16 cellular contexts compared by ENCODE assay signal in the genomic region with DNA sequence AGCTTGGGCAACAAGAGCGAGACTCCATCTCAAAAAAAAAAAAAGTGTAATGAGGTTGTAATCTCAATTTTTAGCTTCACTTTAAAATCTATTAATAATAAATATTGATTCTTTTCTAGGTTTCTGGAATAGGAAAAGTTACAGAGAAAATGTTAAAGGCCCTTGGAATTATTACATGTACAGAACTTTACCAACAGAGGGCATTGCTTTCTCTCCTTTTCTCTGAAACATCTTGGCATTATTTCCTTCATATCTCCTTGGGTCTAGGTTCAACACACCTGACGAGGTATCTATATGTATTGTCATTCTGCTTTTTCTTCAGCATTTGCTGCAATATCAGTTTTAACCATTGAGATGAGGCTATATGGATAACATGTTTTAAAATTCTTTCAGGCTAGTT. TPM values are rescaled to one million over a fixed set of nuclear protein-coding genes. Genes with fewer than 3 reads are reported as not detected.
A peak's percentile ranks its signal among the peaks of the same experiment; 100 is the strongest.
DNase-seq lines count a peak whose midpoint lies in the region; ATAC-seq, FAIRE-seq and TF ChIP-seq lines count a peak whose summit lies in the region.
"Had no signal": no experiment of that assay in that cellular context is flagged by ENCODE, and none has a peak within 500 bp of the region (broad histone marks: within the 10 kb centered on the region; RNA-seq: fewer than 3 reads in every experiment).

No MANE protein-coding gene starts in this region.

- no peaks in the 10 kb centered on the region for H4K20me1 ChIP-seq in PC-3 (ENCODE audit: low read length)

- WGBS in transverse colon (ENCODE audit: low coverage in 1 of 2), 2 donors: 75 to 76% methylated on average over 2 of the region's 2 CpGs

- no peak for FAIRE-seq in GM12892 (lab: Jason Lieb, UNC)
- FAIRE-seq: pancreas had no signal

- no peak overlapping the region for H3K27ac Mint-ChIP-seq in MCF 10A (ENCODE audit: low read depth, unreplicated experiment)
- H3K27ac Mint-ChIP-seq: activated naive CD4-positive, alpha-beta T cell treated with anti-CD3 and anti-CD28 coated beads for 36 hours had no signal

- TF ChIP-seq CTCF in MCF 10A (IDR thresholded peaks at IDR 0.05; ENCODE audit: unreplicated experiment) (peak; percentile 24), breast epithelium (IDR thresholded peaks at IDR 0.05) (peak in 1 of 3 donors; percentile 13), PC-3 (conservative IDR thresholded peaks at IDR 0.05; ENCODE audit: low read depth, low read length) (peak; percentile 62), fibroblast of pulmonary artery (IDR thresholded peaks at IDR 0.05; ENCODE audit: low read length, missing control alignments) (peak; percentile 32), transverse colon (IDR thresholded peaks at IDR 0.05) (peak; percentile 24 to 39 (median 26)), upper lobe of right lung (IDR thresholded peaks at IDR 0.05) (no peak)

- H3K36me3 ChIP-seq in breast epithelium (no peaks in the 10 kb centered on the region), PC-3 (ENCODE audit: low read depth, low read length) (no peaks in the 10 kb centered on the region), transverse colon (peaks cover 0 to 14% (median 5%) of the 10 kb centered on the region in 4 donors), H7 (replicated peaks; ENCODE audit: control insufficient read depth, insufficient read depth, low read length) (no peaks in the 10 kb centered on the region), upper lobe of right lung (peaks cover 52% of the 10 kb centered on the region)
- H3K36me3 ChIP-seq: pancreas had no signal

- in situ Hi-C loops in transverse colon (cut with MboI; ENCODE audit: low pct_ligation_motif_present in 1 of 4, low pct_unique_long_range_greater_than_20kb in 1 of 4, low sequenced_read_pairs in 3 of 4): loop anchor here in 1 of 4 donors (10.0 kb wide), 1 partner anchor 100 kb away; no protein-coding TSS in a partner anchor

- BruUV-seq in MCF 10A (replicated peaks; lab: Mats Ljungman, UMichigan) (no TSS peak), PC-3 (replicated peaks; lab: Mats Ljungman, UMichigan) (no TSS peak)

- H3F3A ChIP-seq in PC-3 (ENCODE audit: low read length, unreplicated experiment): no peaks in the 10 kb centered on the region

- H3K4me1 ChIP-seq in breast epithelium: no peaks in the 10 kb centered on the region
- H3K4me1 ChIP-seq in PC-3 (ENCODE audit: insufficient read depth, low read length): no peaks in the 10 kb centered on the region
- H3K4me1 ChIP-seq in transverse colon: no peaks in the 10 kb centered on the region
- H3K4me1 ChIP-seq in upper lobe of right lung: no peaks in the 10 kb centered on the region
- H3K4me1 ChIP-seq: esophagus muscularis mucosa, pancreas, tibial nerve had no signal

- H3K9me2 ChIP-seq in PC-3 (replicated peaks; ENCODE audit: low read length): no peaks in the 10 kb centered on the region

- H3K27me3 ChIP-seq in breast epithelium (no peaks in the 10 kb centered on the region), PC-3 (ENCODE audit: low read length) (no peaks in the 10 kb centered on the region), transverse colon (no peaks in the 10 kb centered on the region), H7 (ENCODE audit: control insufficient read depth, insufficient read depth, low read length) (no peaks in the 10 kb centered on the region), upper lobe of right lung (no peaks in the 10 kb centered on the region)
- H3K27me3 ChIP-seq: esophagus muscularis mucosa, pancreas, tibial nerve had no signal

- H3K9me3 ChIP-seq in breast epithelium (no peaks in the 10 kb centered on the region), PC-3 (ENCODE audit: low read length) (no peaks in the 10 kb centered on the region), transverse colon (no peaks in the 10 kb centered on the region), upper lobe of right lung (no peaks in the 10 kb centered on the region)
- H3K9me3 ChIP-seq: esophagus muscularis mucosa, pancreas, tibial nerve had no signal

- POLR2A ChIA-PET in MCF 10A (lab: Yijun Ruan, JAX) (no interaction called here), PC-3 (lab: Charles Lee; ENCODE audit: unreplicated experiment) (no interaction called here)

- ATAC-seq in PC-3 (0 out of 2 replicates have a peak, but pooled peaks have one; percentile 24), upper lobe of right lung (no peak)
- ATAC-seq: pancreas had no signal

- no peak for TF ChIP-seq EP300 in transverse colon (IDR thresholded peaks at IDR 0.05; ENCODE audit: low read depth)

- H3K4me3 Mint-ChIP-seq in MCF 10A (ENCODE audit: unreplicated experiment): no peak overlapping the region
- H3K4me3 Mint-ChIP-seq: activated naive CD4-positive, alpha-beta T cell treated with anti-CD3 and anti-CD28 coated beads for 36 hours; central memory CD8-positive, alpha-beta T cell had no signal

- DNase-seq in MCF 10A (ENCODE audit: unreplicated experiment) (peak; percentile 9), breast epithelium (ENCODE audit: low spot score in 2 of 2) (no peak), PC-3 (peak; percentile 52), fibroblast of pulmonary artery (ENCODE audit: low read depth) (peak; percentile 11), transverse colon (no peak), H7 (no peak), upper lobe of right lung (no peak), GM12892 (ENCODE audit: insufficient read length) (no peak)
- DNase-seq: activated naive CD4-positive, alpha-beta T cell treated with anti-CD3 and anti-CD28 coated beads for 36 hours; midbrain; NCI-H1930; pancreas; stimulated activated CD8-positive, alpha-beta memory T cell treated with anti-CD3 and anti-CD28 coated beads, Interleukin-4, amount 100 ng/mL, for 48 hours had no signal

- no peak overlapping the region for H2AFZ ChIP-seq in PC-3 (ENCODE audit: low read length)

- H3K27ac ChIP-seq in breast epithelium: no peak overlapping the region
- H3K27ac ChIP-seq in PC-3 (ENCODE audit: low read length): no peak overlapping the region
- no peak overlapping the region for H3K27ac ChIP-seq in transverse colon
- no peak overlapping the region for H3K27ac ChIP-seq in upper lobe of right lung
- H3K27ac ChIP-seq: esophagus muscularis mucosa, pancreas, tibial nerve had no signal

- no peaks in the 10 kb centered on the region for H3K79me2 ChIP-seq in PC-3 (ENCODE audit: low read length)

- intact Hi-C loops in MCF 10A (cut with micrococcal nuclease): loop anchor here (5.0 kb wide), 1 partner anchor 98 kb away; no protein-coding TSS in a partner anchor
- intact Hi-C loops in breast epithelium (cut with DNase I; ENCODE audit: low total_unique reads): no loop called here
- intact Hi-C loops in PC-3 (cut with micrococcal nuclease): loop anchor here (1.0 to 5.0 kb wide), 2 partner anchors 83 to 97 kb away; no protein-coding TSS in a partner anchor
- intact Hi-C loops in transverse colon (cut with DNase I; ENCODE audit: low total_unique reads): no loop called here
- intact Hi-C loops in upper lobe of right lung (cut with DNase I): no loop called here

- H3K4me1 Mint-ChIP-seq in MCF 10A (ENCODE audit: insufficient read depth, unreplicated experiment): no peaks in the 10 kb centered on the region
- H3K4me1 Mint-ChIP-seq: central memory CD8-positive, alpha-beta T cell had no signal

- H3K9ac ChIP-seq in PC-3 (ENCODE audit: low read length): no peak overlapping the region

- CTCF ChIA-PET in MCF 10A (lab: Yijun Ruan, JAX): interaction anchor here (0.9 to 1.2 kb wide), 3 partner anchors 8 to 98 kb away, joined by 3 to 6 read pairs (median 4); no protein-coding TSS in a partner anchor
- CTCF ChIA-PET in PC-3 (lab: Charles Lee): no interaction called here

- no peaks in the 10 kb centered on the region for H3K27me3 Mint-ChIP-seq in MCF 10A (ENCODE audit: insufficient read depth, unreplicated experiment)
- H3K27me3 Mint-ChIP-seq: central memory CD8-positive, alpha-beta T cell had no signal

- H3K9me3 Mint-ChIP-seq in MCF 10A (ENCODE audit: unreplicated experiment): no peaks in the 10 kb centered on the region
- H3K9me3 Mint-ChIP-seq: activated naive CD4-positive, alpha-beta T cell treated with anti-CD3 and anti-CD28 coated beads for 36 hours; central memory CD8-positive, alpha-beta T cell had no signal

- H3K4me3 ChIP-seq in breast epithelium (no peak overlapping the region), PC-3 (ENCODE audit: low read length) (no peak overlapping the region), fibroblast of pulmonary artery (replicated peaks; ENCODE audit: low read depth, low read length) (no peak overlapping the region), transverse colon (no peak overlapping the region), H7 (ENCODE audit: insufficient read depth, low read depth, low read length) (no peak overlapping the region), upper lobe of right lung (no peak overlapping the region)
- H3K4me3 ChIP-seq: esophagus muscularis mucosa, pancreas, tibial nerve had no signal

- H3K4me2 ChIP-seq in PC-3 (ENCODE audit: low read length): no peak overlapping the region

- TF ChIP-seq POLR2A in breast epithelium (IDR thresholded peaks at IDR 0.05): no peak
- TF ChIP-seq POLR2A in transverse colon (IDR thresholded peaks at IDR 0.05): no peak
- no peak for TF ChIP-seq POLR2A in GM12892 (IDR thresholded peaks at IDR 0.05; ENCODE audit: low read depth, low read length)

- H3K36me3 Mint-ChIP-seq in MCF 10A (ENCODE audit: insufficient read depth, unreplicated experiment): peaks cover 45% of the 10 kb centered on the region

RNA-seq across cellular contexts. Expression of gene ANKDD1B, which starts 26.6 kb away (rescaled TPM):
- total RNA-seq in MCF 10A (2022) (0.68 and 1.2 TPM in 2 replicates), breast epithelium (1 to 10 TPM in 2 of 3 donors, under 1 TPM in 1; 0.66 to 1.4 (median 1.0) TPM), PC-3 (2014; rRNA removed) (0.04 TPM in 1 of 2 replicates, not detected in the other), transverse colon (10 to 100 TPM in 3 of 4 donors, 1 to 10 TPM in 1; 3.6 to 20.6 (median 13.9) TPM), upper lobe of right lung (3.7 TPM)
- total RNA-seq in H7 (2014; rRNA removed; shearing (Covaris generic)): 0.03 and 0.37 TPM in 2 replicates
- 0.61 TPM for polyA plus RNA-seq in GM12892 (2012; ENCODE audit: missing spikeins)
- total RNA-seq: activated naive CD4-positive, alpha-beta T cell treated with anti-CD3 and anti-CD28 coated beads for 36 hours had no signal

Comparison
In these comparisons a context has a peak if more than half of its experiments do, and no peak if none do; other contexts are left out.
1. DNase-seq: peak in MCF 10A (single experiment), PC-3 (single experiment) and fibroblast of pulmonary artery (single experiment); none in breast epithelium (0 of 2), transverse colon (single experiment), H7 (single experiment), upper lobe of right lung (single experiment) and GM12892 (single experiment).
2. intact Hi-C loops: an anchor here in MCF 10A (5.0 kb wide) and PC-3 (1.0 to 5.0 kb wide); none called in breast epithelium, transverse colon and upper lobe of right lung.